In genomic region chr16:81316176-81316496, GRCh38 we compare ENCODE assay signal across 8 cellular contexts. TPM values are rescaled to one million over a fixed set of nuclear protein-coding genes. Genes with fewer than 3 reads are reported as not detected.
DNase-seq lines count a peak whose midpoint lies in the region; ATAC-seq and TF ChIP-seq lines count a peak whose summit lies in the region.

No MANE protein-coding gene starts in this region.

- H3K4me1 Mint-ChIP-seq in CD4-positive, alpha-beta memory T cell: peaks cover 34 to 52% (median 45%) of the 10 kb centered on the region in 4 donors
- H3K4me1 Mint-ChIP-seq in endodermal cell: peaks cover 32% of the 10 kb centered on the region
- H3K4me1 Mint-ChIP-seq in osteocyte (ENCODE audit: unreplicated experiment): peaks cover 57% of the 10 kb centered on the region

- ATAC-seq in HG03342 (IDR thresholded peaks at IDR 0.05; ENCODE audit: unreplicated experiment): no peak

- TF ChIP-seq CTCF in OCI-LY1 (IDR thresholded peaks at IDR 0.05; ENCODE audit: low read length) (no peak), endodermal cell (conservative IDR thresholded peaks at IDR 0.05) (no peak), osteocyte (IDR thresholded peaks at IDR 0.05) (no peak)

- no peaks in the 10 kb centered on the region for H3K9me2 ChIP-seq in OCI-LY1 (ENCODE audit: low read depth, low read length)

- 0 out of 2 replicates have a peak, but pooled peaks cover 4% of the 10 kb centered on the region for H4K20me1 ChIP-seq in OCI-LY1 (ENCODE audit: insufficient read depth, low read length)

- peak overlapping the region; percentile 77 for H3K4me2 ChIP-seq in OCI-LY1 (ENCODE audit: low read length)

- peak overlapping the region; percentile 33 for H3K27ac ChIP-seq in CD4-positive, alpha-beta memory T cell (ENCODE audit: low read depth, low read length)
- no peak overlapping the region for H3K27ac ChIP-seq in OCI-LY1 (ENCODE audit: low read depth, low read length, poor library complexity, severe bottlenecking)
- H3K27ac ChIP-seq in endodermal cell (ENCODE audit: low read depth, low read length): no peak overlapping the region

- H3K79me2 ChIP-seq in OCI-LY1 (ENCODE audit: insufficient read depth, low read length): peaks cover 6% of the 10 kb centered on the region; the same call in 1 of the 2 replicates

- no peaks in the 10 kb centered on the region for H3F3A ChIP-seq in OCI-LY1 (ENCODE audit: insufficient read depth, low read length)

- DNase-seq in CD4-positive, alpha-beta memory T cell: no peak
- no peak for DNase-seq in endodermal cell
- DNase-seq in osteocyte (ENCODE audit: extremely low spot score, unreplicated experiment): no peak
- DNase-seq in amygdala (lab: John Stamatoyannopoulos, UW): no peak
- no peak for DNase-seq in pons (ENCODE audit: low spot score)
- DNase-seq in kidney tubule cell (ENCODE audit: low spot score): no peak

- no peaks in the 10 kb centered on the region for H3K36me3 ChIP-seq in CD4-positive, alpha-beta memory T cell (ENCODE audit: insufficient read depth, low read length)
- H3K36me3 ChIP-seq in OCI-LY1 (ENCODE audit: insufficient read depth, low read length) (no peaks in the 10 kb centered on the region; the same call in 1 of the 2 replicates), endodermal cell (ENCODE audit: control insufficient read depth, insufficient read depth, low read length) (no peaks in the 10 kb centered on the region)

- peaks cover 0 to 3% (median 0%) of the 10 kb centered on the region in 8 donors for H3K9me3 Mint-ChIP-seq in CD4-positive, alpha-beta memory T cell
- no peaks in the 10 kb centered on the region for H3K9me3 Mint-ChIP-seq in endodermal cell
- H3K9me3 Mint-ChIP-seq in osteocyte (ENCODE audit: unreplicated experiment): no peaks in the 10 kb centered on the region

- peaks cover 0 to 11% of the 10 kb centered on the region in 2 donors for H3K36me3 Mint-ChIP-seq in CD4-positive, alpha-beta memory T cell
- peaks cover 3% of the 10 kb centered on the region for H3K36me3 Mint-ChIP-seq in endodermal cell (ENCODE audit: low read depth)
- no peaks in the 10 kb centered on the region for H3K36me3 Mint-ChIP-seq in osteocyte (ENCODE audit: unreplicated experiment)

- H3K4me1 ChIP-seq in CD4-positive, alpha-beta memory T cell (ENCODE audit: insufficient read depth, low read length): peaks cover 25% of the 10 kb centered on the region
- peaks cover 18% of the 10 kb centered on the region for H3K4me1 ChIP-seq in OCI-LY1 (ENCODE audit: insufficient read depth, low read length, severe bottlenecking)
- H3K4me1 ChIP-seq in endodermal cell (ENCODE audit: control insufficient read depth, insufficient read depth, low read length): peaks cover 3% of the 10 kb centered on the region

- no peak overlapping the region for H2AFZ ChIP-seq in OCI-LY1 (ENCODE audit: low read length)

- H3K27ac Mint-ChIP-seq in CD4-positive, alpha-beta memory T cell: peak overlapping the region in 5 of 7 donors; percentile 84 to 94 (median 93)
- H3K27ac Mint-ChIP-seq in endodermal cell (no peak overlapping the region), osteocyte (ENCODE audit: unreplicated experiment) (peak overlapping the region; percentile 75)

- no peaks in the 10 kb centered on the region for H3K27me3 Mint-ChIP-seq in CD4-positive, alpha-beta memory T cell
- H3K27me3 Mint-ChIP-seq in endodermal cell (ENCODE audit: insufficient read depth): no peaks in the 10 kb centered on the region
- no peaks in the 10 kb centered on the region for H3K27me3 Mint-ChIP-seq in osteocyte (ENCODE audit: unreplicated experiment)

- peak overlapping the region; percentile 83 to 93 (median 90) for H3K4me3 Mint-ChIP-seq in CD4-positive, alpha-beta memory T cell
- H3K4me3 Mint-ChIP-seq in endodermal cell (peak overlapping the region; percentile 83), osteocyte (ENCODE audit: unreplicated experiment) (peak overlapping the region; percentile 79)

- intact Hi-C loops in CD4-positive, alpha-beta memory T cell (cut with micrococcal nuclease): loop anchor here (10.0 kb wide), 4 partner anchors 511 to 1339 kb away; partner anchors contain the start of genes CDYL2, DYNLRB2 and MPHOSPH6

- H3K4me3 ChIP-seq in CD4-positive, alpha-beta memory T cell (ENCODE audit: low read length in 2 of 2): peak overlapping the region; percentile 39 to 86
- H3K4me3 ChIP-seq in OCI-LY1 (ENCODE audit: low read depth, low read length, poor library complexity, severe bottlenecking) (peak overlapping the region; percentile 86), endodermal cell (ENCODE audit: low read length) (peak overlapping the region; percentile 90)

- no peaks in the 10 kb centered on the region for H3K9me3 ChIP-seq in CD4-positive, alpha-beta memory T cell (ENCODE audit: control insufficient read depth in 1 of 2, low read length in 2 of 2)
- H3K9me3 ChIP-seq in OCI-LY1 (ENCODE audit: low read length) (no peaks in the 10 kb centered on the region), endodermal cell (ENCODE audit: control insufficient read depth, low read length) (no peaks in the 10 kb centered on the region)

- POLR2A ChIA-PET in CD4-positive, alpha-beta memory T cell (lab: Charles Lee; ENCODE audit: partially characterized antibody): interaction anchor here (0.8 kb wide), 1 partner anchor 72 kb away, joined by 3 read pairs; no protein-coding TSS in a partner anchor

- whole genome bisulfite sequencing in endodermal cell (ENCODE audit: insufficient coverage in 1 of 2, insufficient read length in 1 of 2), 2 experiments: 58 to 77% methylated on average over 3 to 5 of the region's 5 CpGs

- H3K27me3 ChIP-seq in CD4-positive, alpha-beta memory T cell (ENCODE audit: insufficient read depth, low read length): no peaks in the 10 kb centered on the region
- H3K27me3 ChIP-seq in OCI-LY1 (ENCODE audit: insufficient read depth, low read length) (no peaks in the 10 kb centered on the region), endodermal cell (ENCODE audit: control insufficient read depth, insufficient read depth, low read length, poor library complexity, severe bottlenecking) (no peaks in the 10 kb centered on the region)

- CTCF ChIA-PET in CD4-positive, alpha-beta memory T cell (lab: Charles Lee; ENCODE audit: partially characterized antibody): interaction anchor here (1.0 kb wide), 1 partner anchor 300 kb away, joined by 3 read pairs; no protein-coding TSS in a partner anchor

- peak overlapping the region; percentile 70; the same call in 1 of the 2 replicates for H3K9ac ChIP-seq in OCI-LY1 (ENCODE audit: low read length)
- peak overlapping the region; percentile 63 for H3K9ac ChIP-seq in endodermal cell (ENCODE audit: extremely low read depth, low read length, poor library complexity, severe bottlenecking)

RNA-seq across cellular contexts. Expression of gene GAN, which starts 1.4 kb away (rescaled TPM):
- 10 to 100 TPM in 1 of 2 experiments, 1 to 10 TPM in 1; 9.5 to 10.8 TPM for total RNA-seq in CD4-positive, alpha-beta memory T cell
- 1 to 10 TPM in 1 of 2 donors, under 1 TPM in 1; 0.97 to 2.8 TPM for polyA plus RNA-seq in CD4-positive, alpha-beta memory T cell
- total RNA-seq in endodermal cell: 10 to 100 TPM; 23.4 to 28.9 TPM
- polyA plus RNA-seq in endodermal cell (2013, experiment 1 of 2): 4.4 TPM
- polyA plus RNA-seq in endodermal cell (2013, experiment 2 of 2): 4.5 TPM
- 9.2 and 11.9 TPM in 2 replicates for total RNA-seq in osteocyte
